In genomic region chrX:120559799-120560198, GRCh38 we compare ENCODE assay signal across 1 cellular context.
TF ChIP-seq lines count a peak whose summit lies in the region.

No MANE protein-coding gene starts in this region.

TF ChIP-seq in GM23338, 12 proteins besides CTCF, POLR2A, EP300 and RAD21 (continued from another document):
- TF ChIP-seq ETS1 (IDR thresholded peaks at IDR 0.05) (no peak), POLR2AphosphoS5 (IDR thresholded peaks at IDR 0.05; ENCODE audit: low read depth) (no peak), ZNF462 (CRISPR knock-in tag; IDR thresholded peaks at IDR 0.05) (no peak)
